ENCODE assay signal across 7 cellular contexts in the genomic region with DNA sequence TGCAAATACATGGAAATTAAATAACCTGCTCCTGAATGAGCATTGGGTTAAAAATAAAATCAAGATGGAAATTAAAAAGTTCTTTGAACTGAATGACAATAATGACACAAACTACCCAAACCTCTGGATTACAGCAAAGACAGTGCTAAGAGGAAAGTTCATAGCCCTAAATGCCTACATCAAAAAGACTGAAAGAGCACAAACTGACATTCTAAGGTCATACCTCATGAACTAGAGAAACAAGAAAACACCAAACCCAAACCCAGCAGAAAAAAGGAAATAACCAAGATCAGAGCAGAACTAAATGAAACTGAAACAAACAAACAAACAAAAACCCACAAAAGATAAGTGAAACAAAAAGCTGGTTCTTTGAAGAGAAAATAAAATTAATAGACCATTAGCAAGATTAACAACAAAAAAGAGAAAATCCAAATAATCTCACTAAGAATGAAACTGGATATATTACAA.
DNase-seq lines count a peak whose midpoint lies in the region; ATAC-seq lines count a peak whose summit lies in the region.
"Not testable (repeated sequence)": the region's sequence is repeated elsewhere in the genome, so short reads cannot be mapped to it uniquely, and the experiment has no call there.

No MANE protein-coding gene starts in this region.

- peak overlapping the region; percentile 1 to 47 (median 4) for H3K27ac Mint-ChIP-seq in IgD-negative memory B cell
- H3K27ac Mint-ChIP-seq in activated naive CD8-positive, alpha-beta T cell treated with anti-CD3 and anti-CD28 coated beads, Interleukin-2, amount 10 ng/mL, durations not matched to agents 7 days and 5 days: not testable (repeated sequence)

- POLR2A ChIA-PET in activated naive CD8-positive, alpha-beta T cell treated with anti-CD3 and anti-CD28 coated beads, Interleukin-2, amount 10 ng/mL, durations not matched to agents 7 days and 5 days (lab: Charles Lee): not testable (repeated sequence)

- H3K36me3 Mint-ChIP-seq in IgD-negative memory B cell; activated naive CD8-positive, alpha-beta T cell treated with anti-CD3 and anti-CD28 coated beads, Interleukin-2, amount 10 ng/mL, durations not matched to agents 7 days and 5 days: not testable (repeated sequence)

- not testable (repeated sequence) for H3K27me3 Mint-ChIP-seq in IgD-negative memory B cell
- peaks cover 36% of the 10 kb centered on the region for H3K27me3 Mint-ChIP-seq in activated naive CD8-positive, alpha-beta T cell treated with anti-CD3 and anti-CD28 coated beads, Interleukin-2, amount 10 ng/mL, durations not matched to agents 7 days and 5 days

- ATAC-seq in GM18861 (IDR thresholded peaks at IDR 0.05; ENCODE audit: unreplicated experiment) (peak; percentile 80), GM19438 (IDR thresholded peaks at IDR 0.05; ENCODE audit: low read depth, unreplicated experiment) (peak; percentile 67), GM21576 (IDR thresholded peaks at IDR 0.05; ENCODE audit: unreplicated experiment) (peak; percentile 66), HG02938 (IDR thresholded peaks at IDR 0.05; ENCODE audit: unreplicated experiment) (peak; percentile 62), HG03196 (IDR thresholded peaks at IDR 0.05; ENCODE audit: unreplicated experiment) (peak; percentile 86)
- ATAC-seq in activated naive CD8-positive, alpha-beta T cell treated with anti-CD3 and anti-CD28 coated beads, Interleukin-2, amount 10 ng/mL, durations not matched to agents 7 days and 5 days (ENCODE audit: low read depth): not testable (repeated sequence)

- H3K4me3 Mint-ChIP-seq in IgD-negative memory B cell: peak overlapping the region in 3 of 4 donors; percentile 3 to 75 (median 53)
- peak overlapping the region; percentile 0 for H3K4me3 Mint-ChIP-seq in activated naive CD8-positive, alpha-beta T cell treated with anti-CD3 and anti-CD28 coated beads, Interleukin-2, amount 10 ng/mL, durations not matched to agents 7 days and 5 days

- peaks cover 13 to 32% (median 20%) of the 10 kb centered on the region in 3 donors for H3K4me1 Mint-ChIP-seq in IgD-negative memory B cell
- H3K4me1 Mint-ChIP-seq in activated naive CD8-positive, alpha-beta T cell treated with anti-CD3 and anti-CD28 coated beads, Interleukin-2, amount 10 ng/mL, durations not matched to agents 7 days and 5 days: peaks cover 11% of the 10 kb centered on the region

- not testable (repeated sequence) for DNase-seq in activated naive CD8-positive, alpha-beta T cell treated with anti-CD3 and anti-CD28 coated beads, Interleukin-2, amount 10 ng/mL, durations not matched to agents 7 days and 5 days

- H3K9me3 Mint-ChIP-seq in IgD-negative memory B cell; activated naive CD8-positive, alpha-beta T cell treated with anti-CD3 and anti-CD28 coated beads, Interleukin-2, amount 10 ng/mL, durations not matched to agents 7 days and 5 days: not testable (repeated sequence)
